16 cellular contexts compared by ENCODE assay signal in genomic region chr17:1025733-1026598, GRCh38.
"Had no signal": no experiment of that assay in that cellular context is flagged by ENCODE, and none has a peak within 500 bp of the region (broad histone marks: within the 10 kb centered on the region; RNA-seq: fewer than 3 reads in every experiment).

No MANE protein-coding gene starts in this region.

- H3K27ac ChIP-seq: brain microvascular endothelial cell, ovary, psoas muscle had no signal

- H3K9me3 ChIP-seq: ovary, psoas muscle, thoracic aorta had no signal

- H3K36me3 ChIP-seq: brain microvascular endothelial cell, ovary had no signal

- ATAC-seq: activated CD8-positive, alpha-beta T cell treated with anti-CD3 and anti-CD28 coated beads, Interleukin-2, amount 10 ng/mL, durations not matched to agents 7 days and 5 days; activated naive CD8-positive, alpha-beta T cell treated with anti-CD3 and anti-CD28 coated beads, Interleukin-2, amount 50 U/mL, for 24 hours; psoas muscle; sciatic nerve; stimulated activated naive B cell treated with anti-CD40 and anti-IgM and Interleukin-4, amounts not matched to agents 10 μg/mL and 1 μg/mL and 100 μg/mL, for 72 hours had no signal

- H3K4me3 ChIP-seq: ovary, psoas muscle, smooth muscle cell, thoracic aorta had no signal

- DNase-seq: activated CD4-positive, alpha-beta T cell treated with anti-CD3 and anti-CD28 coated beads, Interleukin-2, amount 10 ng/mL, durations not matched to agents 7 days and 5 days; activated CD8-positive, alpha-beta T cell treated with anti-CD3 and anti-CD28 coated beads, Interleukin-2, amount 10 ng/mL, durations not matched to agents 7 days and 5 days; activated naive CD4-positive, alpha-beta T cell treated with anti-CD3 and anti-CD28 coated beads, Interleukin-2, amount 10 ng/mL, durations not matched to agents 7 days and 5 days; activated naive CD8-positive, alpha-beta T cell treated with anti-CD3 and anti-CD28 coated beads, Interleukin-2, amount 50 U/mL, for 24 hours; activated T-cell treated with anti-CD3 and anti-CD28 coated beads, Interleukin-2, amount 50 U/mL, for 24 hours; anterior cingulate cortex; brain microvascular endothelial cell; effector CD8-positive, alpha-beta T cell; ovary; stimulated activated naive B cell treated with anti-CD40 and anti-IgM and Interleukin-4, amounts not matched to agents 10 μg/mL and 1 μg/mL and 100 μg/mL, for 72 hours; T-helper 1 cell; T-helper 9 cell had no signal

- H3K27me3 ChIP-seq: brain microvascular endothelial cell, ovary had no signal
